Comparison of ENCODE assay signal across 20 cellular contexts in genomic region chr21:32333953-32334673, GRCh38. TPM values are rescaled to one million over a fixed set of nuclear protein-coding genes. Genes with fewer than 3 reads are reported as not detected.
"Had no signal": no experiment of that assay in that cellular context is flagged by ENCODE, and none has a peak within 500 bp of the region (broad histone marks: within the 10 kb centered on the region; RNA-seq: fewer than 3 reads in every experiment).

No MANE protein-coding gene starts in this region.

- H3K27ac ChIP-seq: body of pancreas, ovary, SJSA1, spleen, vagina had no signal

- H3K36me3 ChIP-seq: ovary had no signal

- H3K9me3 ChIP-seq: body of pancreas, gastroesophageal sphincter, ovary, SJSA1, spleen, transverse colon, vagina had no signal

- H3K27me3 ChIP-seq: body of pancreas, gastroesophageal sphincter, ovary, SJSA1, spleen, transverse colon, vagina had no signal

- ATAC-seq: activated naive CD4-positive, alpha-beta T cell treated with anti-CD3 and anti-CD28 coated beads, Interleukin-2, amount 50 U/mL, for 72 hours; body of pancreas; gastroesophageal sphincter; sciatic nerve; stimulated activated effector memory CD8-positive, alpha-beta T cell treated with anti-CD3 and anti-CD28 coated beads, Interleukin-12 subunit alpha, Interleukin-12 subunit beta, amount 100 ng/mL, for 72 hours had no signal

- H3K27ac Mint-ChIP-seq: activated T-cell treated with anti-CD3 and anti-CD28 coated beads, Interleukin-2, amount 50 U/mL, for 24 hours; stimulated activated effector memory CD8-positive, alpha-beta T cell treated with anti-CD3 and anti-CD28 coated beads, Interleukin-12 subunit alpha, Interleukin-12 subunit beta, amount 100 ng/mL, for 72 hours; T-helper 2 cell treated with Interferon-gamma antibody and Interleukin-4, amounts not matched to agents 5 μg/mL and 100 μg/mL, for 36 hours had no signal

- H3K9me3 Mint-ChIP-seq: activated naive CD4-positive, alpha-beta T cell treated with anti-CD3 and anti-CD28 coated beads, Interleukin-2, amount 50 U/mL, for 72 hours; activated T-cell treated with anti-CD3 and anti-CD28 coated beads, Interleukin-2, amount 50 U/mL, for 24 hours; central memory CD8-positive, alpha-beta T cell; stimulated activated effector memory CD8-positive, alpha-beta T cell treated with anti-CD3 and anti-CD28 coated beads, Interleukin-12 subunit alpha, Interleukin-12 subunit beta, amount 100 ng/mL, for 72 hours; T-helper 2 cell treated with Interferon-gamma antibody and Interleukin-4, amounts not matched to agents 5 μg/mL and 100 μg/mL, for 36 hours had no signal

- DNase-seq: activated CD4-positive, CD25-positive, alpha-beta regulatory T cell treated with anti-CD3 and anti-CD28 coated beads, Interleukin-2, amount 50 U/mL, for 72 hours; activated gamma-delta T cell; activated T-cell treated with anti-CD3 and anti-CD28 coated beads, Interleukin-2, amount 50 U/mL, for 24 hours; amniotic stem cell; effector memory CD4-positive, alpha-beta T cell; ovary; spleen; transverse colon had no signal

- H3K4me3 ChIP-seq: body of pancreas, gastroesophageal sphincter, ovary, SJSA1, spleen, transverse colon, vagina had no signal

- H3K4me3 Mint-ChIP-seq: activated T-cell treated with anti-CD3 and anti-CD28 coated beads, Interleukin-2, amount 50 U/mL, for 24 hours; central memory CD8-positive, alpha-beta T cell; stimulated activated effector memory CD8-positive, alpha-beta T cell treated with anti-CD3 and anti-CD28 coated beads, Interleukin-12 subunit alpha, Interleukin-12 subunit beta, amount 100 ng/mL, for 72 hours; T-helper 2 cell treated with Interferon-gamma antibody and Interleukin-4, amounts not matched to agents 5 μg/mL and 100 μg/mL, for 36 hours had no signal

- H3K27me3 Mint-ChIP-seq: activated T-cell treated with anti-CD3 and anti-CD28 coated beads, Interleukin-2, amount 50 U/mL, for 24 hours; central memory CD8-positive, alpha-beta T cell had no signal

- H3K4me1 ChIP-seq: body of pancreas, SJSA1, transverse colon, vagina had no signal

- H3K4me1 Mint-ChIP-seq: central memory CD8-positive, alpha-beta T cell; stimulated activated effector memory CD8-positive, alpha-beta T cell treated with anti-CD3 and anti-CD28 coated beads, Interleukin-12 subunit alpha, Interleukin-12 subunit beta, amount 100 ng/mL, for 72 hours had no signal

RNA-seq across cellular contexts. Expression of gene MRAP, which starts 35.5 kb away (rescaled TPM):
- total RNA-seq: activated naive CD4-positive, alpha-beta T cell treated with anti-CD3 and anti-CD28 coated beads, Interleukin-2, amount 50 U/mL, for 72 hours; epithelial cell of proximal tubule; gastroesophageal sphincter; neural crest cell; pulmonary artery endothelial cell; SJSA1; spleen; transverse colon had no signal
